Comparison of ENCODE assay signal across 2 cellular contexts in genomic region chr7:121157885-121158590, GRCh38.
A peak's percentile ranks its signal among the peaks of the same experiment; 100 is the strongest.
TF ChIP-seq lines count a peak whose summit lies in the region.

No MANE protein-coding gene starts in this region.

TF ChIP-seq in HepG2, 621 proteins besides CTCF, POLR2A, EP300 and RAD21 (continued from another document and continues in another):
- no peak for TF ChIP-seq ZBTB43 (CRISPR knock-in tag; conservative IDR thresholded peaks at IDR 0.05)
- no peak for TF ChIP-seq RFX1 (IDR thresholded peaks at IDR 0.05)
- no peak for TF ChIP-seq IRX3 (CRISPR knock-in tag; IDR thresholded peaks at IDR 0.05; ENCODE audit: borderline replicate concordance, low read depth)
- no peak for TF ChIP-seq ZNF160 (CRISPR knock-in tag; IDR thresholded peaks at IDR 0.05)
- TF ChIP-seq, protein P1, sequence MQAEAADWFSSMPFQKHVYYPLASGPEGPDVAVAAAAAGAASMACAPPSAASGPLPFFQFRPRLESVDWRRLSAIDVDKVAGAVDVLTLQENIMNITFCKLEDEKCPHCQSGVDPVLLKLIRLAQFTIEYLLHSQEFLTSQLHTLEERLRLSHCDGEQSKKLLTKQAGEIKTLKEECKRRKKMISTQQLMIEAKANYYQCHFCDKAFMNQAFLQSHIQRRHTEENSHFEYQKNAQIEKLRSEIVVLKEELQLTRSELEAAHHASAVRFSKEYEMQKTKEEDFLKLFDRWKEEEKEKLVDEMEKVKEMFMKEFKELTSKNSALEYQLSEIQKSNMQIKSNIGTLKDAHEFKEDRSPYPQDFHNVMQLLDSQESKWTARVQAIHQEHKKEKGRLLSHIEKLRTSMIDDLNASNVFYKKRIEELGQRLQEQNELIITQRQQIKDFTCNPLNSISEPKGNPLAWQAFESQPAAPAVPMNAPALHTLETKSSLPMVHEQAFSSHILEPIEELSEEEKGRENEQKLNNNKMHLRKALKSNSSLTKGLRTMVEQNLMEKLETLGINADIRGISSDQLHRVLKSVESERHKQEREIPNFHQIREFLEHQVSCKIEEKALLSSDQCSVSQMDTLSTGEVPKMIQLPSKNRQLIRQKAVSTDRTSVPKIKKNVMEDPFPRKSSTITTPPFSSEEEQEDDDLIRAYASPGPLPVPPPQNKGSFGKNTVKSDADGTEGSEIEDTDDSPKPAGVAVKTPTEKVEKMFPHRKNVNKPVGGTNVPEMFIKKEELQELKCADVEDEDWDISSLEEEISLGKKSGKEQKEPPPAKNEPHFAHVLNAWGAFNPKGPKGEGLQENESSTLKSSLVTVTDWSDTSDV (CRISPR knock-in tag; IDR thresholded peaks at IDR 0.05) = no peak
- TF ChIP-seq ZNF230 (CRISPR knock-in tag; IDR thresholded peaks at IDR 0.05) = no peak
- no peak for TF ChIP-seq SRSF9 (IDR thresholded peaks at IDR 0.05; ENCODE audit: borderline replicate concordance, insufficient read depth, low read depth, low read length, poor library complexity, severe bottlenecking)
- TF ChIP-seq KDM5A (IDR thresholded peaks at IDR 0.05; ENCODE audit: borderline replicate concordance, low read length) = no peak
- no peak for TF ChIP-seq TFDP1 (CRISPR knock-in tag; IDR thresholded peaks at IDR 0.05; ENCODE audit: borderline replicate concordance)
- TF ChIP-seq ZNF12 (CRISPR knock-in tag; IDR thresholded peaks at IDR 0.05) = no peak
- TF ChIP-seq PRDM15 (CRISPR knock-in tag; IDR thresholded peaks at IDR 0.05) = no peak
- TF ChIP-seq MTA3 (CRISPR knock-in tag; IDR thresholded peaks at IDR 0.05) = no peak
- TF ChIP-seq NBN (conservative IDR thresholded peaks at IDR 0.05) = no peak
- TF ChIP-seq ZC3H13 (CRISPR knock-in tag; IDR thresholded peaks at IDR 0.05) = no peak
- TF ChIP-seq PBX3 (CRISPR knock-in tag; IDR thresholded peaks at IDR 0.05; ENCODE audit: borderline replicate concordance) = no peak
- TF ChIP-seq ARHGAP35 (CRISPR knock-in tag; IDR thresholded peaks at IDR 0.05; ENCODE audit: borderline replicate concordance) = no peak

TF ChIP-seq in K562, 482 proteins besides CTCF, POLR2A, EP300 and RAD21 (continued from another document):
- TF ChIP-seq RERE (CRISPR knock-in tag; IDR thresholded peaks at IDR 0.05; ENCODE audit: borderline replicate concordance) = no peak
- TF ChIP-seq DMBX1 (CRISPR knock-in tag; IDR thresholded peaks at IDR 0.05; ENCODE audit: borderline replicate concordance) = no peak
- no peak for TF ChIP-seq ZKSCAN1 (IDR thresholded peaks at IDR 0.05; ENCODE audit: low read depth, low read length)
- TF ChIP-seq, protein P2, sequence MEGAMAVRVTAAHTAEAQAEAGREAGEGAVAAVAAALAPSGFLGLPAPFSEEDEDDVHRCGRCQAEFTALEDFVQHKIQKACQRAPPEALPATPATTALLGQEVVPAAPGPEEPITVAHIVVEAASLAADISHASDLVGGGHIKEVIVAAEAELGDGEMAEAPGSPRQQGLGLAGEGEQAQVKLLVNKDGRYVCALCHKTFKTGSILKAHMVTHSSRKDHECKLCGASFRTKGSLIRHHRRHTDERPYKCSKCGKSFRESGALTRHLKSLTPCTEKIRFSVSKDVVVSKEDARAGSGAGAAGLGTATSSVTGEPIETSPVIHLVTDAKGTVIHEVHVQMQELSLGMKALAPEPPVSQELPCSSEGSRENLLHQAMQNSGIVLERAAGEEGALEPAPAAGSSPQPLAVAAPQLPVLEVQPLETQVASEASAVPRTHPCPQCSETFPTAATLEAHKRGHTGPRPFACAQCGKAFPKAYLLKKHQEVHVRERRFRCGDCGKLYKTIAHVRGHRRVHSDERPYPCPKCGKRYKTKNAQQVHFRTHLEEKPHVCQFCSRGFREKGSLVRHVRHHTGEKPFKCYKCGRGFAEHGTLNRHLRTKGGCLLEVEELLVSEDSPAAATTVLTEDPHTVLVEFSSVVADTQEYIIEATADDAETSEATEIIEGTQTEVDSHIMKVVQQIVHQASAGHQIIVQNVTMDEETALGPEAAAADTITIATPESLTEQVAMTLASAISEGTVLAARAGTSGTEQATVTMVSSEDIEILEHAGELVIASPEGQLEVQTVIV (CRISPR knock-in tag; IDR thresholded peaks at IDR 0.05; ENCODE audit: borderline replicate concordance) = no peak
- TF ChIP-seq, protein P3, sequence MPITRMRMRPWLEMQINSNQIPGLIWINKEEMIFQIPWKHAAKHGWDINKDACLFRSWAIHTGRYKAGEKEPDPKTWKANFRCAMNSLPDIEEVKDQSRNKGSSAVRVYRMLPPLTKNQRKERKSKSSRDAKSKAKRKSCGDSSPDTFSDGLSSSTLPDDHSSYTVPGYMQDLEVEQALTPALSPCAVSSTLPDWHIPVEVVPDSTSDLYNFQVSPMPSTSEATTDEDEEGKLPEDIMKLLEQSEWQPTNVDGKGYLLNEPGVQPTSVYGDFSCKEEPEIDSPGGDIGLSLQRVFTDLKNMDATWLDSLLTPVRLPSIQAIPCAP (CRISPR knock-in tag; IDR thresholded peaks at IDR 0.05; ENCODE audit: borderline replicate concordance) = no peak
- TF ChIP-seq XRCC3 (IDR thresholded peaks at IDR 0.05) = no peak
- TF ChIP-seq NKRF (IDR thresholded peaks at IDR 0.05; ENCODE audit: borderline replicate concordance) = no peak
- no peak for TF ChIP-seq ZNF592 (IDR thresholded peaks at IDR 0.05)
- TF ChIP-seq CBFA2T2 (conservative IDR thresholded peaks at IDR 0.05) = no peak
- TF ChIP-seq ZNF232 (CRISPR knock-in tag; IDR thresholded peaks at IDR 0.05) = no peak
- TF ChIP-seq RBM22 (IDR thresholded peaks at IDR 0.05; ENCODE audit: low read depth, low read length, poor library complexity, severe bottlenecking) = peak; percentile 91
- TF ChIP-seq YY1 (IDR thresholded peaks at IDR 0.05; ENCODE audit: borderline replicate concordance in 1 of 3, control insufficient read depth in 1 of 3, extremely low read depth in 1 of 3, insufficient read depth in 3 of 3, insufficient read length in 1 of 3, insufficient replicate concordance in 2 of 3, low read depth in 1 of 3, low read length in 2 of 3) = no peak
- TF ChIP-seq NR0B1 (IDR thresholded peaks at IDR 0.05; ENCODE audit: partially characterized antibody) = no peak
- 0 out of 2 replicates have a peak, but pooled peaks have one; percentile 17 for TF ChIP-seq HIVEP1 (CRISPR knock-in tag; IDR thresholded peaks at IDR 0.05)
- TF ChIP-seq ELF4 (CRISPR knock-in tag; IDR thresholded peaks at IDR 0.05) = peak; percentile 26; the same call in 1 of the 2 replicates
- TF ChIP-seq NFXL1 (CRISPR knock-in tag; IDR thresholded peaks at IDR 0.05) = peak; percentile 75; the same call in 1 of the 2 replicates
- TF ChIP-seq ETV5 (CRISPR knock-in tag; IDR thresholded peaks at IDR 0.05; ENCODE audit: low read depth) = no peak
TF ChIP-seq in K562: peak in this region for 5.
